8 cellular contexts compared by ENCODE assay signal in the genomic region with DNA sequence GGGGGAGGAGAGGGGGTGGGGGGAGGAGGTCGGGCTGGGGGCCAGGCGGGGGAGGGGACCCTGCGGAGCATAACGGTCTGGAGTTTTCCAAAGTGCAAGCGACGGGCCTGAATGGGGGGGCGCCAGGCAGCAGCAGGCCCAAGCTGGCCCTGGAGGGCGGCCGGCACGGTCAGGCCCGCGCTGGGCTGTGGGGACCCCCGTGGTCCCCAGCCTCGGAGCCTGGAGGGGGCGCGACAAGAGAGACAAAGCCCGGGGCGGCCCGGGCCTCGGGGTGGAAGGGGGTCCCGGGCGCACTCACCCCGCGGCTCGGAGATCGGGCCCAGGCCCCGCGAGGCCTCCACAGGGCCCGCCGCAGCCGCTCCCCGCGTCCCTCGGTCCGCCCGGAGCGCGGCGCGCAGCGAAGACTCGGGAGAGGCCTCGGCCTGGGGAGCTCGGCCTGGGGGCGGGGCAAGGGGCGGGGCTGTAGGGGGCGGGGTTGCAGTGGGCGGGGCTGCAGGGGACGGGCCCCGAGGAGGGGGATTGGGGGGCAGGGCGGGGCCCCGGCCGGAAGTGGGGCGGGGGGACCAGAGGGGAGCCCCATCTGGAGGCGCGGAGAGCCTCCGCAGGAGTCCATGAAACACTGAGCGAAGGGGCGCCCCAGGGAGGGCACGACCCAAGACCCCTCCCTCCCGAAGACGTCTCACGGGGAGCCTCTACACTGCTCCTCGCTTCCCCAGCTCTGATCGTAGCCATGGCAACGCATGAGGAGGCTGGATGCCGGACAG. TPM values are rescaled to one million over a fixed set of nuclear protein-coding genes. Genes with fewer than 3 reads are reported as not detected.
DNase-seq lines count a peak whose midpoint lies in the region; ATAC-seq, FAIRE-seq and TF ChIP-seq lines count a peak whose summit lies in the region.

No MANE protein-coding gene starts in this region.

- H3K4me1 Mint-ChIP-seq in GM23338: peaks cover 21% of the 10 kb centered on the region
- H3K4me1 Mint-ChIP-seq in astrocyte (ENCODE audit: low read depth, unreplicated experiment): no peaks in the 10 kb centered on the region

- H3K4me1 ChIP-seq in GM23338 (ENCODE audit: insufficient read depth): peaks cover 19% of the 10 kb centered on the region
- peaks cover 14% of the 10 kb centered on the region for H3K4me1 ChIP-seq in astrocyte (ENCODE audit: insufficient read depth, low read length)

- peak overlapping the region; percentile 44; the same call in 1 of the 2 replicates for H3K27ac Mint-ChIP-seq in GM23338
- H3K27ac Mint-ChIP-seq in astrocyte (ENCODE audit: unreplicated experiment): no peak overlapping the region

- H4K20me1 ChIP-seq in GM23338 (replicated peaks; ENCODE audit: insufficient read depth) (peaks cover 41% of the 10 kb centered on the region), astrocyte (ENCODE audit: insufficient read depth, low read length) (peaks cover 82% of the 10 kb centered on the region)

- peak overlapping the region; percentile 84 for H3K4me3 Mint-ChIP-seq in GM23338
- H3K4me3 Mint-ChIP-seq in astrocyte (ENCODE audit: unreplicated experiment): peak overlapping the region; percentile 87

- H2AFZ ChIP-seq in GM23338: no peak overlapping the region
- peak overlapping the region; percentile 67 for H2AFZ ChIP-seq in astrocyte (ENCODE audit: low read depth, low read length)

- H3F3A ChIP-seq in GM23338 (replicated peaks; ENCODE audit: low read depth): peaks cover 10% of the 10 kb centered on the region; the same call in 1 of the 2 replicates

- peak overlapping the region; percentile 93 for H3K4me3 ChIP-seq in GM23338
- H3K4me3 ChIP-seq in astrocyte (ENCODE audit: insufficient read depth, low read depth, low read length): peak overlapping the region; percentile 67
- peak overlapping the region; percentile 77 for H3K4me3 ChIP-seq in retinal pigment epithelial cell (ENCODE audit: low read length)

- no peaks in the 10 kb centered on the region for H3K9me3 ChIP-seq in astrocyte (ENCODE audit: insufficient read depth, low read depth, low read length)

- ATAC-seq in GM23338 (peak; percentile 72), SK-N-SH treated with all-trans-retinoic acid at 6 μM for 48 hours (peak; percentile 86)

- no peak for FAIRE-seq in astrocyte (lab: Jason Lieb, UNC)

- H3K9ac ChIP-seq in astrocyte (ENCODE audit: low read length): peak overlapping the region; percentile 74

- H3K36me3 ChIP-seq in GM23338 (ENCODE audit: insufficient read depth): no peaks in the 10 kb centered on the region
- H3K36me3 ChIP-seq in astrocyte (ENCODE audit: insufficient read depth, low read length): no peaks in the 10 kb centered on the region

- peaks cover 24% of the 10 kb centered on the region for H3K27me3 Mint-ChIP-seq in GM23338 (ENCODE audit: insufficient read depth, low read depth, poor library complexity)
- H3K27me3 Mint-ChIP-seq in astrocyte (ENCODE audit: low read depth, unreplicated experiment): peaks cover 10% of the 10 kb centered on the region

- DNase-seq in Ammon's horn (ENCODE audit: low spot score): peak; percentile 72
- peak; percentile 88 for DNase-seq in GM23338 (ENCODE audit: low spot score)
- peak; percentile 52 for DNase-seq in astrocyte (ENCODE audit: low read depth)
- DNase-seq in hippocampal formation (lab: John Stamatoyannopoulos, UW): peak; percentile 47 to 74
- DNase-seq in retinal pigment epithelial cell (ENCODE audit: low read depth): no peak
- no peak for DNase-seq in cortex of kidney (lab: John Stamatoyannopoulos, UW)
- DNase-seq in NK-92 (lab: John Stamatoyannopoulos, UW; ENCODE audit: unreplicated experiment): no peak

- H3K27me3 ChIP-seq in GM23338 (ENCODE audit: insufficient read depth) (no peaks in the 10 kb centered on the region), astrocyte (ENCODE audit: insufficient read depth, low read length) (no peaks in the 10 kb centered on the region)

- H3K9me2 ChIP-seq in GM23338 (ENCODE audit: insufficient read depth): no peaks in the 10 kb centered on the region

- peak overlapping the region; percentile 91 for H3K27ac ChIP-seq in GM23338 (ENCODE audit: low read depth)
- H3K27ac ChIP-seq in astrocyte (ENCODE audit: low read depth, low read length): peak overlapping the region; percentile 47

- H3K9me3 Mint-ChIP-seq in GM23338: no peaks in the 10 kb centered on the region
- no peaks in the 10 kb centered on the region for H3K9me3 Mint-ChIP-seq in astrocyte (ENCODE audit: unreplicated experiment)

- H3K4me2 ChIP-seq in GM23338 (peak overlapping the region; percentile 97), astrocyte (ENCODE audit: low read length) (peak overlapping the region; percentile 92)

- TF ChIP-seq CTCF in GM23338 (conservative IDR thresholded peaks at IDR 0.05; ENCODE audit: low read depth in 2 of 2): no peak
- TF ChIP-seq CTCF in astrocyte (IDR thresholded peaks at IDR 0.05; ENCODE audit: insufficient read depth, low read depth, low read length): no peak
- no peak for TF ChIP-seq CTCF in retinal pigment epithelial cell (conservative IDR thresholded peaks at IDR 0.05; ENCODE audit: low read depth, low read length)

- peaks cover 2% of the 10 kb centered on the region; the same call in 1 of the 3 replicates for H3K36me3 Mint-ChIP-seq in GM23338 (ENCODE audit: low read depth)
- H3K36me3 Mint-ChIP-seq in astrocyte (ENCODE audit: low read depth, unreplicated experiment): no peaks in the 10 kb centered on the region

- H3K79me2 ChIP-seq in GM23338 (replicated peaks; ENCODE audit: insufficient read depth) (peaks cover 66% of the 10 kb centered on the region), astrocyte (ENCODE audit: insufficient read depth, low read length) (peaks cover 46% of the 10 kb centered on the region)

TF ChIP-seq in GM23338, 12 proteins besides CTCF, POLR2A, EP300 and RAD21 (continues in another document):
- TF ChIP-seq POLR2AphosphoS5 (IDR thresholded peaks at IDR 0.05; ENCODE audit: low read depth) (peak; percentile 66), JUNB (IDR thresholded peaks at IDR 0.05; ENCODE audit: unreplicated experiment) (no peak)
- TF ChIP-seq, protein P1, sequence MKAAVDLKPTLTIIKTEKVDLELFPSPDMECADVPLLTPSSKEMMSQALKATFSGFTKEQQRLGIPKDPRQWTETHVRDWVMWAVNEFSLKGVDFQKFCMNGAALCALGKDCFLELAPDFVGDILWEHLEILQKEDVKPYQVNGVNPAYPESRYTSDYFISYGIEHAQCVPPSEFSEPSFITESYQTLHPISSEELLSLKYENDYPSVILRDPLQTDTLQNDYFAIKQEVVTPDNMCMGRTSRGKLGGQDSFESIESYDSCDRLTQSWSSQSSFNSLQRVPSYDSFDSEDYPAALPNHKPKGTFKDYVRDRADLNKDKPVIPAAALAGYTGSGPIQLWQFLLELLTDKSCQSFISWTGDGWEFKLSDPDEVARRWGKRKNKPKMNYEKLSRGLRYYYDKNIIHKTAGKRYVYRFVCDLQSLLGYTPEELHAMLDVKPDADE (IDR thresholded peaks at IDR 0.05): peak; percentile 53; the same call in 1 of the 2 replicates

TF ChIP-seq in SK-N-SH treated with all-trans-retinoic acid at 6 μM for 48 hours, 23 proteins besides CTCF, POLR2A, EP300 and RAD21:
- no peak for TF ChIP-seq ZFP3 (CRISPR knock-in tag; IDR thresholded peaks at IDR 0.05)
- TF ChIP-seq, protein P2, sequence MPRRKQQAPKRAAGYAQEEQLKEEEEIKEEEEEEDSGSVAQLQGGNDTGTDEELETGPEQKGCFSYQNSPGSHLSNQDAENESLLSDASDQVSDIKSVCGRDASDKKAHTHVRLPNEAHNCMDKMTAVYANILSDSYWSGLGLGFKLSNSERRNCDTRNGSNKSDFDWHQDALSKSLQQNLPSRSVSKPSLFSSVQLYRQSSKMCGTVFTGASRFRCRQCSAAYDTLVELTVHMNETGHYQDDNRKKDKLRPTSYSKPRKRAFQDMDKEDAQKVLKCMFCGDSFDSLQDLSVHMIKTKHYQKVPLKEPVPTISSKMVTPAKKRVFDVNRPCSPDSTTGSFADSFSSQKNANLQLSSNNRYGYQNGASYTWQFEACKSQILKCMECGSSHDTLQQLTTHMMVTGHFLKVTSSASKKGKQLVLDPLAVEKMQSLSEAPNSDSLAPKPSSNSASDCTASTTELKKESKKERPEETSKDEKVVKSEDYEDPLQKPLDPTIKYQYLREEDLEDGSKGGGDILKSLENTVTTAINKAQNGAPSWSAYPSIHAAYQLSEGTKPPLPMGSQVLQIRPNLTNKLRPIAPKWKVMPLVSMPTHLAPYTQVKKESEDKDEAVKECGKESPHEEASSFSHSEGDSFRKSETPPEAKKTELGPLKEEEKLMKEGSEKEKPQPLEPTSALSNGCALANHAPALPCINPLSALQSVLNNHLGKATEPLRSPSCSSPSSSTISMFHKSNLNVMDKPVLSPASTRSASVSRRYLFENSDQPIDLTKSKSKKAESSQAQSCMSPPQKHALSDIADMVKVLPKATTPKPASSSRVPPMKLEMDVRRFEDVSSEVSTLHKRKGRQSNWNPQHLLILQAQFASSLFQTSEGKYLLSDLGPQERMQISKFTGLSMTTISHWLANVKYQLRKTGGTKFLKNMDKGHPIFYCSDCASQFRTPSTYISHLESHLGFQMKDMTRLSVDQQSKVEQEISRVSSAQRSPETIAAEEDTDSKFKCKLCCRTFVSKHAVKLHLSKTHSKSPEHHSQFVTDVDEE (CRISPR knock-in tag; IDR thresholded peaks at IDR 0.05): peak; percentile 35; the same call in 1 of the 2 replicates
- TF ChIP-seq CSDC2 (CRISPR knock-in tag; IDR thresholded peaks at IDR 0.05): peak; percentile 53; the same call in 1 of the 2 replicates
TF ChIP-seq in SK-N-SH treated with all-trans-retinoic acid at 6 μM for 48 hours: peak in this region for 2.

RNA-seq across cellular contexts. Expression of gene PTPRS, which starts 47.6 kb away (rescaled TPM):
- total RNA-seq in GM23338 (2014; rRNA removed; shearing (Covaris generic)): 225 and 290 TPM in 2 replicates
- 20.6 and 20.7 TPM in 2 replicates for polyA plus RNA-seq in GM23338 (2016; fragmentation: Nextera tagmentation; extraction: Ambion mirVana)
- total RNA-seq in astrocyte: 125 and 142 TPM in 2 replicates

Comparison
In these comparisons a context has a peak if more than half of its experiments do, and no peak if none do; other contexts are left out.
1. DNase-seq: peak in Ammon's horn (single experiment), GM23338 (single experiment), astrocyte (single experiment) and hippocampal formation (2 of 2); none in retinal pigment epithelial cell (single experiment), cortex of kidney (single experiment) and NK-92 (single experiment).
2. Peak in every context shown above with its lines, with median percentiles within 50 percentile points of each other: H3K4me3 ChIP-seq.